35 cellular contexts compared by ENCODE assay signal in the genomic region with DNA sequence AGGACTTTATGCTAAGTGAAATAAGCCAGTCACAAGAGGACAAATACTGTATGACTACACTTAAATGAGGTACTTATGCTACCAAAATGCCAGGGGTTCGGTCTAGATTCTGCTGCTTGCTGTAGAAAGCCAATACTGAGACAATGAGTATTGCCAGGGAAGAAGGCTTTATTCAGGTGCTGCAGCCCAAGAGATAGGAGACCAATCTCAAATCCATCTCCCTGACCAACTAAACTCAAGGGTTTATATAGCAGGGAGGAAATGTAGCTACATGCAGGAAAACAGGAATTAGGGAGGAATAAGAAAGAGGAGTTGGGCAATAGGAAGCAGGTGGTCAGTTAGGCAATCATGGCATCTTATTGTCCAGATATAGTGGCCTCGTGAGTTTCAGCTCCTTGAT.
"Had no signal": no experiment of that assay in that cellular context is flagged by ENCODE, and none has a peak within 500 bp of the region (broad histone marks: within the 10 kb centered on the region; RNA-seq: fewer than 3 reads in every experiment).

No MANE protein-coding gene starts in this region.

- H3K36me3 ChIP-seq: MG63 had no signal

- DNase-seq: Karpas-422, Kasumi-1, MG63, MM.1S, MV-4-11, NCI-H1048, NCI-H1092, NCI-H1092 treated with DMSO at 0.1 percent for 48 hours, NCI-H1105, NCI-H1105 treated with DMSO at 0.1 percent for 48 hours, NCI-H1417, NCI-H1417 treated with DMSO at 0.1 percent for 48 hours, NCI-H1436, NCI-H1436 treated with DMSO at 0.1 percent for 48 hours, NCI-H146, NCI-H1694, NCI-H1694 treated with DMSO at 0.1 percent for 48 hours, NCI-H187, NCI-H187 treated with DMSO at 0.1 percent for 48 hours, NCI-H1930, NCI-H2029, NCI-H2029 treated with DMSO at 0.1 percent for 48 hours, NCI-H2081, NCI-H2081 treated with DMSO at 0.1 percent for 48 hours, NCI-H2107, NCI-H2171, NCI-H2171 treated with DMSO at 0.1 percent for 48 hours, NCI-H2227 treated with DMSO at 0.1 percent for 48 hours, NCI-H226, NCI-H345, NCI-H446, NCI-H446 treated with DMSO at 0.1 percent for 48 hours, NCI-H510A, NCI-H510A treated with DMSO at 0.1 percent for 48 hours, NCI-H524 had no signal

- H3K4me3 ChIP-seq: MG63 had no signal
